Comparison of ENCODE assay signal across 18 cellular contexts in genomic region chr19:10070730-10071446, GRCh38. TPM values are rescaled to one million over a fixed set of nuclear protein-coding genes. Genes with fewer than 3 reads are reported as not detected.
"Had no signal": no experiment of that assay in that cellular context is flagged by ENCODE, and none has a peak within 500 bp of the region (broad histone marks: within the 10 kb centered on the region; RNA-seq: fewer than 3 reads in every experiment).

No MANE protein-coding gene starts in this region.

- H3K27ac Mint-ChIP-seq: activated CD4-positive, alpha-beta T cell treated with anti-CD3 and anti-CD28 coated beads, Interleukin-2, amount 10 ng/mL, durations not matched to agents 7 days and 5 days; activated naive CD8-positive, alpha-beta T cell treated with anti-CD3 and anti-CD28 coated beads, Interleukin-2, amount 10 ng/mL, durations not matched to agents 7 days and 5 days; activated T-helper 1 cell treated with anti-CD3 and anti-CD28 coated beads, Interleukin-12 subunit alpha, Interleukin-12 subunit beta, Interleukin-2, Interleukin-4 antibody, amounts not matched to agents 30 ng/mL and 10 ng/mL and 1 ng/mL, durations not matched to agents 14 hours and 24 hours and 36 hours; dendritic cell treated with granulocyte-macrophage colony-stimulating factor and Interleukin-4, amounts not matched to agents 40 ng/mL and 50 ng/mL, for 4 days; T-helper 2 cell treated with Interferon-gamma antibody and Interleukin-4, amounts not matched to agents 5 μg/mL and 100 μg/mL, for 36 hours had no signal

- H3K4me1 Mint-ChIP-seq: neural crest cell had no signal

- H3K27me3 Mint-ChIP-seq: activated CD4-positive, alpha-beta T cell treated with anti-CD3 and anti-CD28 coated beads, Interleukin-2, amount 10 ng/mL, durations not matched to agents 7 days and 5 days had no signal

- H3K27ac ChIP-seq: foreskin keratinocyte, pancreas, thoracic aorta had no signal

- H3K36me3 ChIP-seq: pancreas, thoracic aorta had no signal

- H3K27me3 ChIP-seq: foreskin keratinocyte, pancreas had no signal

- H3K4me3 Mint-ChIP-seq: activated CD4-positive, alpha-beta T cell treated with anti-CD3 and anti-CD28 coated beads, Interleukin-2, amount 10 ng/mL, durations not matched to agents 7 days and 5 days; activated naive CD8-positive, alpha-beta T cell treated with anti-CD3 and anti-CD28 coated beads, Interleukin-2, amount 10 ng/mL, durations not matched to agents 7 days and 5 days; activated T-helper 1 cell treated with anti-CD3 and anti-CD28 coated beads, Interleukin-12 subunit alpha, Interleukin-12 subunit beta, Interleukin-2, Interleukin-4 antibody, amounts not matched to agents 30 ng/mL and 10 ng/mL and 1 ng/mL, durations not matched to agents 14 hours and 24 hours and 36 hours; dendritic cell treated with granulocyte-macrophage colony-stimulating factor and Interleukin-4, amounts not matched to agents 40 ng/mL and 50 ng/mL, for 4 days; neural crest cell; T-helper 2 cell treated with Interferon-gamma antibody and Interleukin-4, amounts not matched to agents 5 μg/mL and 100 μg/mL, for 36 hours had no signal

- H3K4me3 ChIP-seq: lung, pancreas, thoracic aorta had no signal

- H3K9me3 Mint-ChIP-seq: activated naive CD8-positive, alpha-beta T cell treated with anti-CD3 and anti-CD28 coated beads, Interleukin-2, amount 10 ng/mL, durations not matched to agents 7 days and 5 days; neural crest cell had no signal

- H3K36me3 Mint-ChIP-seq: activated naive CD8-positive, alpha-beta T cell treated with anti-CD3 and anti-CD28 coated beads, Interleukin-2, amount 10 ng/mL, durations not matched to agents 7 days and 5 days had no signal

- H3K9me3 ChIP-seq: pancreas had no signal

- H3K4me1 ChIP-seq: foreskin keratinocyte, pancreas had no signal

- DNase-seq: activated CD4-positive, alpha-beta T cell treated with anti-CD3 and anti-CD28 coated beads, Interleukin-2, amount 10 ng/mL, durations not matched to agents 7 days and 5 days; activated CD8-positive, alpha-beta memory T cell treated with anti-CD3 and anti-CD28 coated beads, Interleukin-2, amount 50 U/mL, for 48 hours; activated naive CD4-positive, alpha-beta T cell; activated naive CD8-positive, alpha-beta T cell treated with anti-CD3 and anti-CD28 coated beads, Interleukin-2, amount 10 ng/mL, durations not matched to agents 7 days and 5 days; anterior cingulate cortex; effector memory CD4-positive, alpha-beta T cell; foreskin keratinocyte; left cardiac atrium; midbrain; pancreas; stimulated activated CD4-positive, alpha-beta T cell treated with anti-CD3 and anti-CD28 coated beads, Interleukin-12 subunit alpha, Interleukin-12 subunit beta, amount 100 ng/mL, for 4 hours; stimulated activated CD4-positive, alpha-beta T cell treated with anti-CD3 and anti-CD28 coated beads, Interleukin-2, amount 100 ng/mL, for 24 hours had no signal

- ATAC-seq: foreskin keratinocyte, left cardiac atrium, pancreas had no signal

RNA-seq across cellular contexts. Expression of gene ANGPTL6, which starts 31.6 kb away (rescaled TPM):
- total RNA-seq: neural crest cell, thoracic aorta had no signal
